Comparison of ENCODE assay signal across 9 cellular contexts in genomic region chr2:186903183-186903582, GRCh38. TPM values are rescaled to one million over a fixed set of nuclear protein-coding genes. Genes with fewer than 3 reads are reported as not detected.
A peak's percentile ranks its signal among the peaks of the same experiment; 100 is the strongest.
DNase-seq lines count a peak whose midpoint lies in the region; ATAC-seq and TF ChIP-seq lines count a peak whose summit lies in the region.
"Had no signal": no experiment of that assay in that cellular context is flagged by ENCODE, and none has a peak within 500 bp of the region (broad histone marks: within the 10 kb centered on the region; RNA-seq: fewer than 3 reads in every experiment).

No MANE protein-coding gene starts in this region.

- H3K27ac ChIP-seq in osteoblast (ENCODE audit: low read depth, low read length): no peak overlapping the region
- no peak overlapping the region for H3K27ac ChIP-seq in thyroid gland
- H3K27ac ChIP-seq: epithelial cell of prostate had no signal

- H3K36me3 Mint-ChIP-seq in activated CD8-positive, alpha-beta T cell treated with anti-CD3 and anti-CD28 coated beads for 36 hours (ENCODE audit: low read depth): no peaks in the 10 kb centered on the region

- intact Hi-C loops in thyroid gland (cut with DNase I): no loop called here
- intact Hi-C loops in activated CD8-positive, alpha-beta T cell treated with anti-CD3 and anti-CD28 coated beads for 36 hours (cut with micrococcal nuclease): no loop called here

- H3K27ac Mint-ChIP-seq in activated CD8-positive, alpha-beta T cell treated with anti-CD3 and anti-CD28 coated beads for 36 hours: no peak overlapping the region

- H3K4me2 ChIP-seq in osteoblast (ENCODE audit: insufficient read depth, low read length): no peak overlapping the region

- WGBS in thyroid gland, 2 donors: 73 to 77% methylated on average over 2 of the region's 2 CpGs

- H3K36me3 ChIP-seq in osteoblast (ENCODE audit: insufficient read depth, low read length) (no peaks in the 10 kb centered on the region), thyroid gland (no peaks in the 10 kb centered on the region)

- no peaks in the 10 kb centered on the region for H4K20me1 ChIP-seq in osteoblast (ENCODE audit: insufficient read depth, low read length)

- ATAC-seq in activated CD8-positive, alpha-beta T cell treated with anti-CD3 and anti-CD28 coated beads for 36 hours: no peak

- H3K9me3 ChIP-seq in osteoblast (ENCODE audit: low read depth, low read length) (no peaks in the 10 kb centered on the region), thyroid gland (no peaks in the 10 kb centered on the region)

- H3K27me3 ChIP-seq in osteoblast (ENCODE audit: insufficient read depth, low read length) (peaks cover 2% of the 10 kb centered on the region), thyroid gland (no peaks in the 10 kb centered on the region)

- no peak overlapping the region for H3K4me3 ChIP-seq in osteoblast (ENCODE audit: insufficient read depth, low read length)
- no peak overlapping the region for H3K4me3 ChIP-seq in thyroid gland (replicated peaks in 1 of 3)

- no peaks in the 10 kb centered on the region for H3K9me3 Mint-ChIP-seq in activated CD8-positive, alpha-beta T cell treated with anti-CD3 and anti-CD28 coated beads for 36 hours

- no peak overlapping the region for H2AFZ ChIP-seq in osteoblast (ENCODE audit: low read length)

- H3K27me3 Mint-ChIP-seq in activated CD8-positive, alpha-beta T cell treated with anti-CD3 and anti-CD28 coated beads for 36 hours: no peaks in the 10 kb centered on the region

- CTCF ChIA-PET in GM10248 (lab: Yijun Ruan, JAX): interaction anchor here (1.1 to 1.5 kb wide), 2 partner anchors 9 to 14 kb away, joined by 3 to 4 read pairs; no protein-coding TSS in a partner anchor
- CTCF ChIA-PET in activated CD8-positive, alpha-beta T cell treated with anti-CD3 and anti-CD28 coated beads for 36 hours (lab: Charles Lee): no interaction called here

- H3K79me2 ChIP-seq in osteoblast (ENCODE audit: insufficient read depth, low read length): no peaks in the 10 kb centered on the region

- no peaks in the 10 kb centered on the region for H3K4me1 Mint-ChIP-seq in activated CD8-positive, alpha-beta T cell treated with anti-CD3 and anti-CD28 coated beads for 36 hours (ENCODE audit: low read depth)

- DNase-seq in GM10248 (ENCODE audit: extremely low spot score) (no peak), NCI-H69 (lab: John Stamatoyannopoulos, UW) (peak; percentile 9), dermis blood vessel endothelial cell (peak; percentile 46), osteoblast (ENCODE audit: insufficient read length, low spot score, missing footprints) (peak; percentile 62), thyroid gland (no peak), OCI-M2 (lab: John Stamatoyannopoulos, UW; ENCODE audit: unreplicated experiment) (no peak)
- no peak for DNase-seq in activated CD4-positive, alpha-beta T cell treated with anti-CD3 and anti-CD28 coated beads, Interleukin-2, amount 50 U/mL, for 4 hours
- DNase-seq in activated CD8-positive, alpha-beta T cell treated with anti-CD3 and anti-CD28 coated beads for 36 hours: no peak

- no peak for TF ChIP-seq POLR2A in thyroid gland (IDR thresholded peaks at IDR 0.05)

- POLR2A ChIA-PET in GM10248 (lab: Yijun Ruan, JAX): no interaction called here
- POLR2A ChIA-PET in activated CD8-positive, alpha-beta T cell treated with anti-CD3 and anti-CD28 coated beads for 36 hours (lab: Charles Lee): no interaction called here

- H3K4me1 ChIP-seq in osteoblast (ENCODE audit: insufficient read depth, low read length) (no peaks in the 10 kb centered on the region), thyroid gland (no peaks in the 10 kb centered on the region)

- no peak overlapping the region for H3K4me3 Mint-ChIP-seq in activated CD8-positive, alpha-beta T cell treated with anti-CD3 and anti-CD28 coated beads for 36 hours

- TF ChIP-seq CTCF in GM10248 (IDR thresholded peaks at IDR 0.05; ENCODE audit: control extremely low read depth, extremely low read depth, low read depth, missing control alignments) (peak; percentile 17), osteoblast (IDR thresholded peaks at IDR 0.05; ENCODE audit: extremely low read depth, low read depth, low read length) (peak; percentile 48), thyroid gland (IDR thresholded peaks at IDR 0.05) (no peak)
- no peak for TF ChIP-seq CTCF in activated CD8-positive, alpha-beta T cell treated with anti-CD3 and anti-CD28 coated beads for 36 hours (IDR thresholded peaks at IDR 0.05)

RNA-seq across cellular contexts. Expression of gene ZSWIM2, which starts 54.2 kb away (rescaled TPM):
- total RNA-seq in dermis blood vessel endothelial cell (not detected in 2 replicates), osteoblast (0.29 TPM in 1 of 2 replicates, not detected in the other), thyroid gland (not detected)
- not detected for total RNA-seq in activated CD8-positive, alpha-beta T cell treated with anti-CD3 and anti-CD28 coated beads for 36 hours

Comparison
In these comparisons a context has a peak if more than half of its experiments do, and no peak if none do; other contexts are left out.
1. DNase-seq: peak in NCI-H69 (single experiment), dermis blood vessel endothelial cell (single experiment) and osteoblast (single experiment); none in GM10248 (single experiment), activated CD4-positive, alpha-beta T cell treated with anti-CD3 and anti-CD28 coated beads, Interleukin-2, amount 50 U/mL, for 4 hours (0 of 2), thyroid gland (0 of 2), OCI-M2 (single experiment) and activated CD8-positive, alpha-beta T cell treated with anti-CD3 and anti-CD28 coated beads for 36 hours (single experiment).
2. CTCF ChIP-seq: peak in GM10248 (single experiment) and osteoblast (single experiment); none in thyroid gland (0 of 6) and activated CD8-positive, alpha-beta T cell treated with anti-CD3 and anti-CD28 coated beads for 36 hours (single experiment).